In the genomic region with DNA sequence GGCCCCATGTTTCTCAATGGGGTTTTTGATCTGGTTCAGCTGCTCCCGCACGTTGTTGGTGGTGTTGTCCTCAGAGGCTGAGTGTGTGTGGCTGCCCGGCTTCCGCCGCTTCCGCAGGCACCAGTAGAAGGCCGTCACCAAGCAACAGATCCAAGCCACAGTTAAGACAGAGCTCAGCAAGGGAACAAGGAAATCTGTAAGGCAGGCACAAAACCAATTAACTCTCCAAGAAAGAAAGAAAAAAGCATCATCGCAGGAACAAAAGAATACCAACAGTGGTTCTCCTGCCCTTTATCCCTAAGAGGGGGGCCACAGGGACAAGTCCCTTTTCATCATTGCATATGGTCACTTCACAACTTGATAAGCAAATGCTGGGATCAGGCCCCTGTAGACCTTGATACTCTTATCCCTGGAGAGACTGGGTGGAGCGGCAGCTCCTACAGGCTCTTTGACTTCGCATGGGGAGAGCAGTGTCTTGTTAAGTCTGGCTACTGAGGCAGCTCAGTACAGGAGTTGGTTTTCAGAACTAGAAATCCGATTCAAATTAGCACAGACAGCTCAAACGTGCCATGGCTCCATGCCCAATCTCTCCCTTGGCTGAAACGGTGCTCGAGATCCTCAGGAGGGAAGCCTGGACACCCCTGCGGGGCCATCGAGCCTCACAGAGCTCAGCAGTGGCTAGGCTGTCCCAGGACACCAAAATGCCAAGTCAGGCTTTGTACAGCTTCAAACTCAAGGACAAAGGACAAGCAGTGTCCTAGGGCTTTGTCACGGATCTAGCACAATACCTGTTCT, we compare ENCODE assay signal across 12 cellular contexts. TPM values are rescaled to one million over a fixed set of nuclear protein-coding genes. Genes with fewer than 3 reads are reported as not detected.
A peak's percentile ranks its signal among the peaks of the same experiment; 100 is the strongest.
DNase-seq lines count a peak whose midpoint lies in the region; ATAC-seq and TF ChIP-seq lines count a peak whose summit lies in the region.
"Had no signal": no experiment of that assay in that cellular context is flagged by ENCODE, and none has a peak within 500 bp of the region (broad histone marks: within the 10 kb centered on the region; RNA-seq: fewer than 3 reads in every experiment).

No MANE protein-coding gene starts in this region.

- H3K4me3 ChIP-seq in Caco-2 (ENCODE audit: low read depth, low read length) = no peak overlapping the region
- no peak overlapping the region for H3K4me3 ChIP-seq in brain microvascular endothelial cell (ENCODE audit: low read depth, low read length)
- H3K4me3 ChIP-seq: A549, upper lobe of left lung had no signal

- DNase-seq in Caco-2 (no peak), brain microvascular endothelial cell (peak; percentile 77), left cardiac atrium (peak; percentile 42), progenitor cell of endocrine pancreas (ENCODE audit: low spot score, unreplicated experiment) (no peak), SKM-1 (lab: John Stamatoyannopoulos, UW; ENCODE audit: unreplicated experiment) (no peak), glutamatergic neuron (no peak)
- DNase-seq in stimulated activated CD8-positive, alpha-beta memory T cell treated with anti-CD3 and anti-CD28 coated beads, Interleukin-4, amount 100 ng/mL, for 48 hours = no peak
- no peak for DNase-seq in activated CD8-positive, alpha-beta T cell treated with anti-CD3 and anti-CD28 coated beads, Interleukin-2, amount 10 ng/mL, durations not matched to agents 7 days and 5 days
- DNase-seq: activated naive CD8-positive, alpha-beta T cell treated with anti-CD3 and anti-CD28 coated beads, Interleukin-2, amount 10 ng/mL, durations not matched to agents 7 days and 5 days; NCI-H446 treated with DMSO at 0.1 percent for 48 hours had no signal

- H3K27ac Mint-ChIP-seq in Caco-2 (ENCODE audit: unreplicated experiment) = peak overlapping the region; percentile 13
- peak overlapping the region; percentile 38 for H3K27ac Mint-ChIP-seq in progenitor cell of endocrine pancreas
- no peak overlapping the region for H3K27ac Mint-ChIP-seq in glutamatergic neuron (ENCODE audit: unreplicated experiment)
- no peak overlapping the region for H3K27ac Mint-ChIP-seq in activated CD8-positive, alpha-beta T cell treated with anti-CD3 and anti-CD28 coated beads, Interleukin-2, amount 10 ng/mL, durations not matched to agents 7 days and 5 days
- H3K27ac Mint-ChIP-seq: activated naive CD8-positive, alpha-beta T cell treated with anti-CD3 and anti-CD28 coated beads, Interleukin-2, amount 10 ng/mL, durations not matched to agents 7 days and 5 days had no signal

- H3K36me3 Mint-ChIP-seq in Caco-2 (ENCODE audit: insufficient read depth, unreplicated experiment) = peaks cover 87% of the 10 kb centered on the region
- peaks cover 44% of the 10 kb centered on the region for H3K36me3 Mint-ChIP-seq in progenitor cell of endocrine pancreas (ENCODE audit: insufficient read depth)
- H3K36me3 Mint-ChIP-seq in glutamatergic neuron (ENCODE audit: unreplicated experiment) = peaks cover 5% of the 10 kb centered on the region
- H3K36me3 Mint-ChIP-seq in activated CD8-positive, alpha-beta T cell treated with anti-CD3 and anti-CD28 coated beads, Interleukin-2, amount 10 ng/mL, durations not matched to agents 7 days and 5 days (ENCODE audit: low read depth) = peaks cover 8% of the 10 kb centered on the region

- in situ Hi-C loops in brain microvascular endothelial cell (cut with HindIII; ENCODE audit: low pct_ligation_motif_present, low sequenced_read_pairs) = no loop called here

- no peaks in the 10 kb centered on the region for H3K27me3 ChIP-seq in Caco-2 (replicated peaks; ENCODE audit: control insufficient read depth, insufficient read depth, low read length)
- no peaks in the 10 kb centered on the region for H3K27me3 ChIP-seq in brain microvascular endothelial cell (replicated peaks)
- H3K27me3 ChIP-seq: upper lobe of left lung had no signal

- H3K9me3 ChIP-seq in Caco-2 = no peaks in the 10 kb centered on the region
- H3K9me3 ChIP-seq: A549, upper lobe of left lung had no signal

- ATAC-seq in left cardiac atrium = peak; percentile 29 to 35
- ATAC-seq in activated CD8-positive, alpha-beta T cell treated with anti-CD3 and anti-CD28 coated beads, Interleukin-2, amount 10 ng/mL, durations not matched to agents 7 days and 5 days = no peak

- H3K36me3 ChIP-seq in Caco-2 (ENCODE audit: control insufficient read depth, insufficient read depth, low read length) (peaks cover 14% of the 10 kb centered on the region), brain microvascular endothelial cell (replicated peaks) (peaks cover 62% of the 10 kb centered on the region)

- no peaks in the 10 kb centered on the region for H3K27me3 Mint-ChIP-seq in Caco-2 (ENCODE audit: insufficient read depth, unreplicated experiment)
- H3K27me3 Mint-ChIP-seq in progenitor cell of endocrine pancreas = no peaks in the 10 kb centered on the region
- H3K27me3 Mint-ChIP-seq in glutamatergic neuron (ENCODE audit: unreplicated experiment) = peaks cover 2% of the 10 kb centered on the region
- H3K27me3 Mint-ChIP-seq in activated CD8-positive, alpha-beta T cell treated with anti-CD3 and anti-CD28 coated beads, Interleukin-2, amount 10 ng/mL, durations not matched to agents 7 days and 5 days (ENCODE audit: low read depth) = no peaks in the 10 kb centered on the region
- H3K27me3 Mint-ChIP-seq: activated naive CD8-positive, alpha-beta T cell treated with anti-CD3 and anti-CD28 coated beads, Interleukin-2, amount 10 ng/mL, durations not matched to agents 7 days and 5 days had no signal

- H3K4me1 Mint-ChIP-seq in Caco-2 (ENCODE audit: low read depth, unreplicated experiment) (no peaks in the 10 kb centered on the region), progenitor cell of endocrine pancreas (ENCODE audit: low read depth) (peaks cover 11% of the 10 kb centered on the region), glutamatergic neuron (ENCODE audit: low read depth, unreplicated experiment) (peaks cover 13% of the 10 kb centered on the region)
- peaks cover 8% of the 10 kb centered on the region for H3K4me1 Mint-ChIP-seq in activated CD8-positive, alpha-beta T cell treated with anti-CD3 and anti-CD28 coated beads, Interleukin-2, amount 10 ng/mL, durations not matched to agents 7 days and 5 days (ENCODE audit: low read depth)

- no peaks in the 10 kb centered on the region for H3K4me1 ChIP-seq in Caco-2

- H3K9me3 Mint-ChIP-seq in Caco-2 (ENCODE audit: unreplicated experiment) (no peaks in the 10 kb centered on the region), progenitor cell of endocrine pancreas (ENCODE audit: low read depth) (no peaks in the 10 kb centered on the region), glutamatergic neuron (ENCODE audit: unreplicated experiment) (peaks cover 3% of the 10 kb centered on the region)
- H3K9me3 Mint-ChIP-seq in activated CD8-positive, alpha-beta T cell treated with anti-CD3 and anti-CD28 coated beads, Interleukin-2, amount 10 ng/mL, durations not matched to agents 7 days and 5 days (ENCODE audit: insufficient read depth) = no peaks in the 10 kb centered on the region
- H3K9me3 Mint-ChIP-seq: activated naive CD8-positive, alpha-beta T cell treated with anti-CD3 and anti-CD28 coated beads, Interleukin-2, amount 10 ng/mL, durations not matched to agents 7 days and 5 days had no signal

- intact Hi-C loops in Caco-2 (cut with micrococcal nuclease; ENCODE audit: unreplicated experiment) (no loop called here), left cardiac atrium (cut with DNase I) (no loop called here)

- TF ChIP-seq CTCF in Caco-2 (IDR thresholded peaks at IDR 0.05; ENCODE audit: insufficient read depth in 1 of 2, low read depth in 1 of 2, low read length in 1 of 2, severe bottlenecking in 1 of 2, unreplicated experiment in 1 of 2) (no peak), brain microvascular endothelial cell (IDR thresholded peaks at IDR 0.05; ENCODE audit: low read depth, low read length, missing control alignments) (no peak), progenitor cell of endocrine pancreas (IDR thresholded peaks at IDR 0.05; ENCODE audit: unreplicated experiment) (no peak), glutamatergic neuron (IDR thresholded peaks at IDR 0.05; ENCODE audit: partially characterized antibody, unreplicated experiment) (no peak)

- BruUV-seq in Caco-2 (replicated peaks; lab: Mats Ljungman, UMichigan) = no TSS peak

- POLR2A ChIA-PET in Caco-2 (lab: Charles Lee) = no interaction called here
- POLR2A ChIA-PET in activated CD8-positive, alpha-beta T cell treated with anti-CD3 and anti-CD28 coated beads, Interleukin-2, amount 10 ng/mL, durations not matched to agents 7 days and 5 days (lab: Charles Lee) = interaction anchor here (0.7 to 0.9 kb wide), 2 partner anchors 8 to 9 kb away, joined by 3 read pairs; no protein-coding TSS in a partner anchor

- H3K27ac ChIP-seq in brain microvascular endothelial cell = peak overlapping the region; percentile 73
- H3K27ac ChIP-seq: A549 had no signal

- H3K4me3 Mint-ChIP-seq in Caco-2 (ENCODE audit: unreplicated experiment) (no peak overlapping the region), progenitor cell of endocrine pancreas (ENCODE audit: low read depth) (no peak overlapping the region), glutamatergic neuron (ENCODE audit: unreplicated experiment) (no peak overlapping the region)
- H3K4me3 Mint-ChIP-seq in activated CD8-positive, alpha-beta T cell treated with anti-CD3 and anti-CD28 coated beads, Interleukin-2, amount 10 ng/mL, durations not matched to agents 7 days and 5 days = no peak overlapping the region
- H3K4me3 Mint-ChIP-seq: activated naive CD8-positive, alpha-beta T cell treated with anti-CD3 and anti-CD28 coated beads, Interleukin-2, amount 10 ng/mL, durations not matched to agents 7 days and 5 days had no signal

- CTCF ChIA-PET in Caco-2 (lab: Charles Lee) = no interaction called here
- CTCF ChIA-PET in activated CD8-positive, alpha-beta T cell treated with anti-CD3 and anti-CD28 coated beads, Interleukin-2, amount 10 ng/mL, durations not matched to agents 7 days and 5 days (lab: Charles Lee) = interaction anchor here (1.0 to 1.1 kb wide), 2 partner anchors 11 to 88 kb away, joined by 3 read pairs; no protein-coding TSS in a partner anchor

RNA-seq across cellular contexts. Expression of gene JAG1, which starts 33.8 kb away (rescaled TPM):
- total RNA-seq in Caco-2 (2022) = 69.1 and 69.8 TPM in 2 replicates
- 10 to 100 TPM; 32.4 to 42.3 TPM for total RNA-seq in left cardiac atrium
- total RNA-seq in progenitor cell of endocrine pancreas = 260 and 277 TPM in 2 replicates
- 11.4 TPM for total RNA-seq in glutamatergic neuron (ENCODE audit: unreplicated experiment)
- under 1 TPM; 0.16 to 0.34 TPM for total RNA-seq in activated CD8-positive, alpha-beta T cell treated with anti-CD3 and anti-CD28 coated beads, Interleukin-2, amount 10 ng/mL, durations not matched to agents 7 days and 5 days

Comparison
In these comparisons a context has a peak if more than half of its experiments do, and no peak if none do; other contexts are left out.
1. DNase-seq: peak in brain microvascular endothelial cell (single experiment) and left cardiac atrium (single experiment); none in Caco-2 (0 of 2), progenitor cell of endocrine pancreas (single experiment), stimulated activated CD8-positive, alpha-beta memory T cell treated with anti-CD3 and anti-CD28 coated beads, Interleukin-4, amount 100 ng/mL, for 48 hours (single experiment), SKM-1 (single experiment), glutamatergic neuron (single experiment) and activated CD8-positive, alpha-beta T cell treated with anti-CD3 and anti-CD28 coated beads, Interleukin-2, amount 10 ng/mL, durations not matched to agents 7 days and 5 days (single experiment).
2. H3K27ac Mint-ChIP-seq: peak in Caco-2 (single experiment) and progenitor cell of endocrine pancreas (single experiment); none in glutamatergic neuron (single experiment) and activated CD8-positive, alpha-beta T cell treated with anti-CD3 and anti-CD28 coated beads, Interleukin-2, amount 10 ng/mL, durations not matched to agents 7 days and 5 days (single experiment).